20 cellular contexts compared by ENCODE assay signal in genomic region chr20:42255820-42256219, GRCh38.
DNase-seq lines count a peak whose midpoint lies in the region; ATAC-seq and TF ChIP-seq lines count a peak whose summit lies in the region.
"Had no signal": no experiment of that assay in that cellular context is flagged by ENCODE, and none has a peak within 500 bp of the region (broad histone marks: within the 10 kb centered on the region; RNA-seq: fewer than 3 reads in every experiment).

No MANE protein-coding gene starts in this region.

- H3K4me2 ChIP-seq in neural progenitor cell (peak overlapping the region; percentile 56), smooth muscle cell (no peak overlapping the region)
- H3K4me2 ChIP-seq: BLaER1 treated with 17β-estradiol and CSF1 and Interleukin-3, amounts not matched to agents 10 nM and 100 nM had no signal

- peaks cover 10% of the 10 kb centered on the region for H3K4me1 ChIP-seq in neural progenitor cell
- H3K4me1 ChIP-seq in smooth muscle cell (ENCODE audit: low read depth) = peaks cover 5% of the 10 kb centered on the region
- H3K4me1 ChIP-seq: BE2C; BLaER1 treated with 17β-estradiol and CSF1 and Interleukin-3, amounts not matched to agents 10 nM and 100 nM had no signal

- ATAC-seq in GM21723 (IDR thresholded peaks at IDR 0.05; ENCODE audit: unreplicated experiment) (no peak), GM21825 (IDR thresholded peaks at IDR 0.05; ENCODE audit: unreplicated experiment) (no peak)
- ATAC-seq: GM12878 had no signal

- no peak overlapping the region for H3K4me3 Mint-ChIP-seq in neural progenitor cell
- H3K4me3 Mint-ChIP-seq: CD14-positive monocyte; CD4-positive, alpha-beta T cell; CD8-positive, alpha-beta memory T cell had no signal

- WGBS in smooth muscle cell (ENCODE audit: low lambda C conversion rate) = 65% methylated on average over 3 of the region's 3 CpGs

- TF ChIP-seq CTCF in neural progenitor cell (IDR thresholded peaks at IDR 0.05) (no peak), smooth muscle cell (IDR thresholded peaks at IDR 0.05; ENCODE audit: borderline replicate concordance, insufficient read depth, poor library complexity, severe bottlenecking) (no peak)

- H3F3A ChIP-seq in neural progenitor cell (ENCODE audit: low read depth) = no peaks in the 10 kb centered on the region
- peaks cover 6% of the 10 kb centered on the region for H3F3A ChIP-seq in smooth muscle cell (ENCODE audit: low read depth)

- no peaks in the 10 kb centered on the region for H3K9me3 ChIP-seq in neural progenitor cell (ENCODE audit: low read depth)
- no peaks in the 10 kb centered on the region for H3K9me3 ChIP-seq in smooth muscle cell (replicated peaks; ENCODE audit: low read depth)
- H3K9me3 ChIP-seq: BE2C; BLaER1 treated with 17β-estradiol and CSF1 and Interleukin-3, amounts not matched to agents 10 nM and 100 nM had no signal

- H4K20me1 ChIP-seq in neural progenitor cell (ENCODE audit: low read depth) (no peaks in the 10 kb centered on the region), smooth muscle cell (ENCODE audit: low read depth) (no peaks in the 10 kb centered on the region)
- H4K20me1 ChIP-seq: BLaER1 treated with 17β-estradiol and CSF1 and Interleukin-3, amounts not matched to agents 10 nM and 100 nM had no signal

- H3K9ac ChIP-seq in neural progenitor cell = no peak overlapping the region
- no peak overlapping the region for H3K9ac ChIP-seq in smooth muscle cell (ENCODE audit: low read depth)
- H3K9ac ChIP-seq: BLaER1 treated with 17β-estradiol and CSF1 and Interleukin-3, amounts not matched to agents 10 nM and 100 nM had no signal

- H3K36me3 ChIP-seq in neural progenitor cell = no peaks in the 10 kb centered on the region
- H3K36me3 ChIP-seq in smooth muscle cell (ENCODE audit: low read depth) = no peaks in the 10 kb centered on the region
- H3K36me3 ChIP-seq: BE2C; BLaER1 treated with 17β-estradiol and CSF1 and Interleukin-3, amounts not matched to agents 10 nM and 100 nM had no signal

- DNase-seq in DMS79 treated with DMSO at 0.1 percent for 48 hours (lab: John Stamatoyannopoulos, UW) (peak; percentile 39), DMS79 (lab: John Stamatoyannopoulos, UW) (no peak), inferior parietal cortex (ENCODE audit: extremely low spot score) (peak; percentile 25), neural progenitor cell (ENCODE audit: low spot score) (peak; percentile 32), LoVo (ENCODE audit: low spot score) (no peak), smooth muscle cell (lab: John Stamatoyannopoulos, UW; ENCODE audit: unreplicated experiment) (no peak)
- DNase-seq: BE2C; CD4-positive, alpha-beta T cell; CD8-positive, alpha-beta memory T cell; DMS 273 treated with DMSO at 0.1 percent for 48 hours; DND-41; GOT3; H7; HCEC 1CT had no signal

- H3K27me3 Mint-ChIP-seq in neural progenitor cell (ENCODE audit: insufficient read depth, low read depth) = peaks cover 3% of the 10 kb centered on the region
- H3K27me3 Mint-ChIP-seq: CD4-positive, alpha-beta T cell; CD8-positive, alpha-beta memory T cell had no signal

- no peaks in the 10 kb centered on the region for H3K27me3 ChIP-seq in neural progenitor cell
- no peaks in the 10 kb centered on the region for H3K27me3 ChIP-seq in smooth muscle cell (ENCODE audit: low read depth)
- H3K27me3 ChIP-seq: BLaER1 treated with 17β-estradiol and CSF1 and Interleukin-3, amounts not matched to agents 10 nM and 100 nM had no signal

- H3K79me2 ChIP-seq in neural progenitor cell (ENCODE audit: low read depth) = no peaks in the 10 kb centered on the region
- no peaks in the 10 kb centered on the region for H3K79me2 ChIP-seq in smooth muscle cell (ENCODE audit: low read depth)

- H3K27ac ChIP-seq in neural progenitor cell = no peak overlapping the region
- H3K27ac ChIP-seq in smooth muscle cell (ENCODE audit: low read depth) = no peak overlapping the region
- H3K27ac ChIP-seq: 22Rv1; BLaER1 treated with 17β-estradiol and CSF1 and Interleukin-3, amounts not matched to agents 10 nM and 100 nM had no signal

- H3K9me3 Mint-ChIP-seq in neural progenitor cell = no peaks in the 10 kb centered on the region
- H3K9me3 Mint-ChIP-seq: CD4-positive, alpha-beta T cell had no signal

- H3K4me3 ChIP-seq in neural progenitor cell (no peak overlapping the region), smooth muscle cell (no peak overlapping the region)
- H3K4me3 ChIP-seq: BLaER1 treated with 17β-estradiol and CSF1 and Interleukin-3, amounts not matched to agents 10 nM and 100 nM; GM12878 had no signal

- H2AFZ ChIP-seq in neural progenitor cell (replicated peaks) (no peak overlapping the region), smooth muscle cell (ENCODE audit: low read depth) (no peak overlapping the region)

- peaks cover 10% of the 10 kb centered on the region for H3K4me1 Mint-ChIP-seq in neural progenitor cell
- H3K4me1 Mint-ChIP-seq: CD14-positive monocyte; CD8-positive, alpha-beta memory T cell had no signal

- H3K36me3 Mint-ChIP-seq in neural progenitor cell = no peaks in the 10 kb centered on the region
- H3K36me3 Mint-ChIP-seq: CD14-positive monocyte; CD8-positive, alpha-beta memory T cell had no signal

- H3K27ac Mint-ChIP-seq in neural progenitor cell = no peak overlapping the region
- H3K27ac Mint-ChIP-seq: CD14-positive monocyte; CD4-positive, alpha-beta T cell; CD8-positive, alpha-beta memory T cell had no signal

Comparison
In these comparisons a context has a peak if more than half of its experiments do, and no peak if none do; other contexts are left out.
1. DNase-seq: peak in DMS79 treated with DMSO at 0.1 percent for 48 hours (single experiment), inferior parietal cortex (single experiment) and neural progenitor cell (single experiment); none in DMS79 (single experiment), LoVo (single experiment) and smooth muscle cell (single experiment).